In the genomic region with DNA sequence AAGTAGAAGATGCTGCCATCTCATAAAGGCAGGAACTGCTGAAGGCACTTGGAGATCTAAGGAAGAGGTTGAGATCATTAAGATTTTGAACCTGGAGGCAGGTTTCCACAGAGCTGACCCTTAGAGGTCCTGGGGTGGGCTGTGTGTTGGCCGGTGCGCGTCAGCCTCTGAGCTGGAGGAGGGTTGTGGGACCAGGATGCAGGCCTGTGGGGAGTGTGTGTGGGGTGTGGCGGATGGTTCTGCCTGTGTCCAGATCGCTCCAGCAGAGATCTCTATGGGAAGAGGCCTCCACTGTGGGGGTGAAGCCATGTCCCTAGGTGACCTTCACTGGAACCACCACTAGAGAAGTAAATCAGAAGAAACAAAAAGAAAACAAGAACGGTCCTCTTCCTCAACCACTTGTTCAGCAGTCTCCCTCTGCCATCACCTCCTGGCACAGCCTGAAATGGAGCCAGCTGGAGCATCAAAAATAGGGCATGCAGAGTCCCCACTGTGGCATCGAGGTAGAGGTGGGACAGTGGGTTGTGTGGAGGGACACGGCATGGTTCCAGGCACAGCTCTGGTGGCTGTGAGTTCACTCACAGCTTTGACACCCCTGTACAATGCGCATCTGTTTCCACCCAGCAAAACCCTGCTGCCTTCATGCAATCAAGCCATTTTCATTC, we compare ENCODE assay signal across 34 cellular contexts.
"Had no signal": no experiment of that assay in that cellular context is flagged by ENCODE, and none has a peak within 500 bp of the region (broad histone marks: within the 10 kb centered on the region; RNA-seq: fewer than 3 reads in every experiment).

No MANE protein-coding gene starts in this region.

- H3K36me3 Mint-ChIP-seq: activated CD4-positive, alpha-beta memory T cell treated with anti-CD3 and anti-CD28 coated beads for 36 hours; activated CD8-positive, alpha-beta memory T cell treated with anti-CD3 and anti-CD28 coated beads, Interleukin-2, amount 10 ng/mL, durations not matched to agents 7 days and 5 days; activated naive CD4-positive, alpha-beta T cell treated with anti-CD3 and anti-CD28 coated beads, Interleukin-2, amount 50 U/mL, for 24 hours; activated naive CD8-positive, alpha-beta T cell treated with anti-CD3 and anti-CD28 coated beads for 36 hours had no signal

- H3K27ac ChIP-seq: adrenal gland, ascending aorta, breast epithelium, cardiac muscle cell, WERI-Rb-1 had no signal

- H3K36me3 ChIP-seq: adrenal gland, ascending aorta, breast epithelium, cardiac muscle cell, WERI-Rb-1 had no signal

- ATAC-seq: activated CD4-positive, alpha-beta T cell treated with anti-CD3 and anti-CD28 coated beads for 36 hours; activated CD4-positive, CD25-positive, alpha-beta regulatory T cell treated with anti-CD3 and anti-CD28 coated beads, Interleukin-2, amount 50 U/mL, for 24 hours; activated CD8-positive, alpha-beta memory T cell treated with anti-CD3 and anti-CD28 coated beads, Interleukin-2, amount 10 ng/mL, durations not matched to agents 7 days and 5 days; activated CD8-positive, alpha-beta T cell treated with anti-CD3 and anti-CD28 coated beads, Interleukin-2, amount 10 ng/mL, durations not matched to agents 7 days and 5 days; activated naive CD8-positive, alpha-beta T cell treated with anti-CD3 and anti-CD28 coated beads, Interleukin-2, amount 50 U/mL, for 24 hours; esophagus mucosa; T-helper 17 cell had no signal

- H3K4me1 Mint-ChIP-seq: activated B cell treated with CpG ODN at 0.5 μM for 24 hours; activated CD4-positive, alpha-beta T cell treated with anti-CD3 and anti-CD28 coated beads for 36 hours; activated CD4-positive, alpha-beta T cell treated with anti-CD3 and anti-CD28 coated beads, Interleukin-2, amount 10 ng/mL, durations not matched to agents 24 days and 14 days; activated CD8-positive, alpha-beta memory T cell treated with anti-CD3 and anti-CD28 coated beads, Interleukin-2, amount 10 ng/mL, durations not matched to agents 7 days and 5 days; activated naive CD4-positive, alpha-beta T cell treated with anti-CD3 and anti-CD28 coated beads, Interleukin-2, amount 50 U/mL, for 24 hours; activated naive CD8-positive, alpha-beta T cell treated with anti-CD3 and anti-CD28 coated beads for 36 hours; activated naive CD8-positive, alpha-beta T cell treated with anti-CD3 and anti-CD28 coated beads, Interleukin-2, amount 50 U/mL, for 24 hours; brain; T-helper 17 cell had no signal

- H3K4me3 Mint-ChIP-seq: activated B cell treated with CpG ODN at 0.5 μM for 24 hours; activated CD4-positive, alpha-beta memory T cell treated with anti-CD3 and anti-CD28 coated beads for 36 hours; activated CD4-positive, alpha-beta T cell treated with anti-CD3 and anti-CD28 coated beads for 36 hours; activated CD4-positive, alpha-beta T cell treated with anti-CD3 and anti-CD28 coated beads, Interleukin-2, amount 10 ng/mL, durations not matched to agents 24 days and 14 days; activated CD8-positive, alpha-beta memory T cell treated with anti-CD3 and anti-CD28 coated beads, Interleukin-2, amount 10 ng/mL, durations not matched to agents 7 days and 5 days; activated CD8-positive, alpha-beta T cell treated with anti-CD3 and anti-CD28 coated beads, Interleukin-2, amount 10 ng/mL, durations not matched to agents 7 days and 5 days; activated naive CD4-positive, alpha-beta T cell treated with anti-CD3 and anti-CD28 coated beads for 36 hours; activated naive CD4-positive, alpha-beta T cell treated with anti-CD3 and anti-CD28 coated beads, Interleukin-2, amount 50 U/mL, for 24 hours; activated naive CD8-positive, alpha-beta T cell treated with anti-CD3 and anti-CD28 coated beads for 36 hours; activated naive CD8-positive, alpha-beta T cell treated with anti-CD3 and anti-CD28 coated beads, Interleukin-2, amount 50 U/mL, for 24 hours; activated T-helper 1 cell treated with anti-CD3 and anti-CD28 coated beads, Interleukin-12 subunit alpha, Interleukin-12 subunit beta, Interleukin-2, Interleukin-4 antibody, amounts not matched to agents 30 ng/mL and 10 ng/mL and 1 ng/mL, durations not matched to agents 14 hours and 24 hours and 36 hours; brain; T-helper 17 cell; T-helper 2 cell treated with Interferon-gamma antibody and Interleukin-4, amounts not matched to agents 5 μg/mL and 100 μg/mL, for 36 hours had no signal

- H3K27ac Mint-ChIP-seq: activated B cell treated with CpG ODN at 0.5 μM for 24 hours; activated CD4-positive, alpha-beta memory T cell treated with anti-CD3 and anti-CD28 coated beads for 36 hours; activated CD4-positive, alpha-beta T cell treated with anti-CD3 and anti-CD28 coated beads for 36 hours; activated CD4-positive, alpha-beta T cell treated with anti-CD3 and anti-CD28 coated beads, Interleukin-2, amount 10 ng/mL, durations not matched to agents 24 days and 14 days; activated CD8-positive, alpha-beta memory T cell treated with anti-CD3 and anti-CD28 coated beads, Interleukin-2, amount 10 ng/mL, durations not matched to agents 7 days and 5 days; activated CD8-positive, alpha-beta T cell treated with anti-CD3 and anti-CD28 coated beads, Interleukin-2, amount 10 ng/mL, durations not matched to agents 7 days and 5 days; activated naive CD4-positive, alpha-beta T cell treated with anti-CD3 and anti-CD28 coated beads for 36 hours; activated naive CD4-positive, alpha-beta T cell treated with anti-CD3 and anti-CD28 coated beads, Interleukin-2, amount 50 U/mL, for 24 hours; activated naive CD8-positive, alpha-beta T cell treated with anti-CD3 and anti-CD28 coated beads for 36 hours; activated naive CD8-positive, alpha-beta T cell treated with anti-CD3 and anti-CD28 coated beads, Interleukin-2, amount 50 U/mL, for 24 hours; activated T-helper 1 cell treated with anti-CD3 and anti-CD28 coated beads, Interleukin-12 subunit alpha, Interleukin-12 subunit beta, Interleukin-2, Interleukin-4 antibody, amounts not matched to agents 30 ng/mL and 10 ng/mL and 1 ng/mL, durations not matched to agents 14 hours and 24 hours and 36 hours; activated T-helper 2 cell treated with anti-CD3 and anti-CD28 coated beads, Interferon-gamma antibody, Interleukin-2, Interleukin-4, amounts not matched to agents 10 μg/mL and 5 μg/mL and 100 μg/mL, durations not matched to agents 14 hours and 24 hours and 36 hours; brain; T-helper 17 cell; T-helper 2 cell treated with Interferon-gamma antibody and Interleukin-4, amounts not matched to agents 5 μg/mL and 100 μg/mL, for 36 hours had no signal

- H3K4me1 ChIP-seq: adrenal gland, ascending aorta, breast epithelium had no signal

- DNase-seq: activated B cell treated with CpG ODN at 0.5 μM for 24 hours; activated CD4-positive, alpha-beta memory T cell treated with anti-CD3 and anti-CD28 coated beads for 36 hours; activated CD4-positive, alpha-beta T cell treated with anti-CD3 and anti-CD28 coated beads for 36 hours; activated CD4-positive, alpha-beta T cell treated with anti-CD3 and anti-CD28 coated beads, Interleukin-2, amount 10 ng/mL, durations not matched to agents 24 days and 14 days; activated CD8-positive, alpha-beta memory T cell treated with anti-CD3 and anti-CD28 coated beads, Interleukin-2, amount 10 ng/mL, durations not matched to agents 7 days and 5 days; activated CD8-positive, alpha-beta memory T cell treated with anti-CD3 and anti-CD28 coated beads, Interleukin-2, amount 50 U/mL, for 4 hours; activated CD8-positive, alpha-beta T cell treated with anti-CD3 and anti-CD28 coated beads, Interleukin-2, amount 10 ng/mL, durations not matched to agents 7 days and 5 days; activated effector memory CD4-positive, alpha-beta T cell treated with anti-CD3 and anti-CD28 coated beads, Interleukin-2, amount 50 U/mL, for 16 hours; activated naive CD4-positive, alpha-beta T cell treated with anti-CD3 and anti-CD28 coated beads for 36 hours; activated naive CD8-positive, alpha-beta T cell treated with anti-CD3 and anti-CD28 coated beads for 36 hours; activated naive CD8-positive, alpha-beta T cell treated with anti-CD3 and anti-CD28 coated beads, Interleukin-2, amount 50 U/mL, for 24 hours; activated T-cell treated with anti-CD3 and anti-CD28 coated beads, Interleukin-2, amount 50 U/mL, for 1 hour; activated T-cell treated with anti-CD3 and anti-CD28 coated beads, Interleukin-2, amount 50 U/mL, for 48 hours; adrenal gland; amygdala; central memory CD4-positive, alpha-beta T cell; cortex of kidney; dermis blood vessel endothelial cell; effector CD8-positive, alpha-beta T cell; foreskin fibroblast; T-helper 1 cell; T-helper 17 cell; T1000; WERI-Rb-1 had no signal

- H3K27me3 Mint-ChIP-seq: activated B cell treated with CpG ODN at 0.5 μM for 24 hours; activated CD4-positive, alpha-beta T cell treated with anti-CD3 and anti-CD28 coated beads for 36 hours; activated CD4-positive, alpha-beta T cell treated with anti-CD3 and anti-CD28 coated beads, Interleukin-2, amount 10 ng/mL, durations not matched to agents 24 days and 14 days; activated CD8-positive, alpha-beta memory T cell treated with anti-CD3 and anti-CD28 coated beads, Interleukin-2, amount 10 ng/mL, durations not matched to agents 7 days and 5 days; activated naive CD8-positive, alpha-beta T cell treated with anti-CD3 and anti-CD28 coated beads for 36 hours; activated naive CD8-positive, alpha-beta T cell treated with anti-CD3 and anti-CD28 coated beads, Interleukin-2, amount 50 U/mL, for 24 hours; T-helper 17 cell had no signal

- H3K4me3 ChIP-seq: adrenal gland, ascending aorta, breast epithelium, cardiac muscle cell had no signal

- H3K27me3 ChIP-seq: adrenal gland, ascending aorta, cardiac muscle cell had no signal
